In the genomic region with DNA sequence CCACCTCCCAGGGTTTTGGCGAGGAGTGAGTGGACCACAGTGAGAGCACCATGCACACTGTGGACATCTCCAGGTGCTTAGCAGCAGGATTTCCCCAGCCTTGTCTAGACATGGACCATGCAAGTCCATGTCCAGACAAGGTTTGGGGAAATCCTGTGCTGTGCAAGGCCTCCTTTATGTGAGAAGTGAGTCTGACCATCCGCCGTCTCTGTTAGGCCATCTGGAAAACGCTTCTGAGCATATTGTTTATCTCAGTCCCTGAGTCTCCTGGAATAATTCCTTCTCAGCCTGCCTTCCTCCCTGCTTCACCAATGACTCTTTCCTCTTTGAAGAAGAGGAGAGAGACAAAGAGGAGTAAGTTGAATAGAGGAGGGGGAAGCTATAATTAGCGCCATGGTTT, we compare ENCODE assay signal across 12 cellular contexts. TPM values are rescaled to one million over a fixed set of nuclear protein-coding genes. Genes with fewer than 3 reads are reported as not detected.
DNase-seq lines count a peak whose midpoint lies in the region; ATAC-seq and TF ChIP-seq lines count a peak whose summit lies in the region.
"Had no signal": no experiment of that assay in that cellular context is flagged by ENCODE, and none has a peak within 500 bp of the region (broad histone marks: within the 10 kb centered on the region; RNA-seq: fewer than 3 reads in every experiment).

No MANE protein-coding gene starts in this region.

- H3K4me1 ChIP-seq in mammary epithelial cell (ENCODE audit: insufficient read depth, low read length) (peaks cover 34% of the 10 kb centered on the region), mucosa of rectum (ENCODE audit: control insufficient read depth in 2 of 2, insufficient read depth in 2 of 2, low read length in 2 of 2) (peaks cover 14 to 17% of the 10 kb centered on the region in 2 donors), upper lobe of right lung (peaks cover 4% of the 10 kb centered on the region)

- H3K4me3 Mint-ChIP-seq in MCF 10A (ENCODE audit: unreplicated experiment) = no peak overlapping the region
- H3K4me3 Mint-ChIP-seq in activated T-helper 2 cell treated with anti-CD3 and anti-CD28 coated beads, Interferon-gamma antibody, Interleukin-2, Interleukin-4, amounts not matched to agents 10 μg/mL and 5 μg/mL and 100 μg/mL, durations not matched to agents 14 hours and 24 hours and 36 hours (ENCODE audit: low read depth) = peak overlapping the region; percentile 59

- POLR2A ChIA-PET in MCF 10A (lab: Yijun Ruan, JAX) = interaction anchor here (1.1 to 22.9 kb wide), 5 partner anchors 26 to 82 kb away, joined by 3 to 385 read pairs (median 8); partner anchors contain the start of gene TNFAIP8

- dilution Hi-C loops in mammary epithelial cell (cut with HindIII; ENCODE audit: low sequenced_read_pairs) = loop anchor here (5.0 kb wide), 2 partner anchors 57 to 73 kb away; no protein-coding TSS in a partner anchor

- H2AFZ ChIP-seq in mammary epithelial cell (ENCODE audit: low read depth, low read length) = no peak overlapping the region

- intact Hi-C loops in mammary epithelial cell (cut with micrococcal nuclease) (loop anchor here (10.0 kb wide), 1 partner anchor 165 kb away; no protein-coding TSS in a partner anchor), MCF 10A (cut with micrococcal nuclease) (loop anchor here (10.0 kb wide), 1 partner anchor 145 kb away; no protein-coding TSS in a partner anchor), upper lobe of right lung (cut with DNase I) (no loop called here)
- intact Hi-C loops in activated T-helper 2 cell treated with anti-CD3 and anti-CD28 coated beads, Interferon-gamma antibody, Interleukin-2, Interleukin-4, amounts not matched to agents 10 μg/mL and 5 μg/mL and 100 μg/mL, durations not matched to agents 14 hours and 24 hours and 36 hours (cut with micrococcal nuclease) = loop anchor here (1.0 to 5.0 kb wide), 6 partner anchors 13 to 297 kb away; partner anchors contain the start of gene DMXL1

- ATAC-seq in upper lobe of right lung (no peak), GM19463 (IDR thresholded peaks at IDR 0.05; ENCODE audit: unreplicated experiment) (no peak)

- H3K9ac ChIP-seq in mammary epithelial cell (ENCODE audit: insufficient read depth, low read length) (no peak overlapping the region), mucosa of rectum (ENCODE audit: low read depth in 1 of 2, low read length in 2 of 2) (no peak overlapping the region)

- H3K4me2 ChIP-seq in mammary epithelial cell (ENCODE audit: insufficient read depth, low read depth, low read length) = no peak overlapping the region

- no peaks in the 10 kb centered on the region for H3K9me3 Mint-ChIP-seq in MCF 10A (ENCODE audit: unreplicated experiment)
- H3K9me3 Mint-ChIP-seq in activated T-helper 2 cell treated with anti-CD3 and anti-CD28 coated beads, Interferon-gamma antibody, Interleukin-2, Interleukin-4, amounts not matched to agents 10 μg/mL and 5 μg/mL and 100 μg/mL, durations not matched to agents 14 hours and 24 hours and 36 hours = no peaks in the 10 kb centered on the region

- H3K79me2 ChIP-seq in mammary epithelial cell (ENCODE audit: insufficient read depth, low read length) = peaks cover 56% of the 10 kb centered on the region

- H3K27ac ChIP-seq in mammary epithelial cell (ENCODE audit: insufficient read depth, low read depth, low read length) (no peak overlapping the region), mucosa of rectum (ENCODE audit: low read depth in 2 of 2, low read length in 2 of 2) (peak overlapping the region; percentile 56 to 58), upper lobe of right lung (peak overlapping the region; percentile 14)

- H3K27me3 ChIP-seq in mammary epithelial cell (ENCODE audit: insufficient read depth, low read length) (no peaks in the 10 kb centered on the region), mucosa of rectum (ENCODE audit: control insufficient read depth in 2 of 2, insufficient read depth in 2 of 2, low read length in 2 of 2) (peaks cover 0 to 2% of the 10 kb centered on the region in 2 donors), upper lobe of right lung (no peaks in the 10 kb centered on the region)

- BruUV-seq in mammary epithelial cell (replicated peaks; lab: Mats Ljungman, UMichigan) = no TSS peak
- no TSS peak for BruUV-seq in MCF 10A (replicated peaks; lab: Mats Ljungman, UMichigan)

- DNase-seq in mammary epithelial cell (peak; percentile 26), MCF 10A (ENCODE audit: unreplicated experiment) (no peak), upper lobe of right lung (no peak)
- DNase-seq in activated T-helper 2 cell treated with anti-CD3 and anti-CD28 coated beads, Interferon-gamma antibody, Interleukin-2, Interleukin-4, amounts not matched to agents 10 μg/mL and 5 μg/mL and 100 μg/mL, durations not matched to agents 14 hours and 24 hours and 36 hours (ENCODE audit: low spot score) = no peak
- DNase-seq in stimulated activated CD4-positive, alpha-beta T cell treated with anti-CD3 and anti-CD28 coated beads, Interleukin-4, amount 100 ng/mL, for 1 hour = no peak
- no peak for DNase-seq in effector CD4-positive, alpha-beta T cell
- DNase-seq: activated CD8-positive, alpha-beta memory T cell treated with anti-CD3 and anti-CD28 coated beads, Interleukin-2, amount 50 U/mL, for 4 hours; occipital lobe; stimulated activated CD4-positive, alpha-beta T cell treated with anti-CD3 and anti-CD28 coated beads, Interleukin-12 subunit alpha, Interleukin-12 subunit beta, amount 100 ng/mL, for 4 hours had no signal

- in situ Hi-C loops in mammary epithelial cell (cut with MboI; ENCODE audit: low sequenced_read_pairs in 2 of 2) = loop anchor here in 1 of 2 donors (10.0 kb wide), 1 partner anchor 75 kb away; no protein-coding TSS in a partner anchor

- no peaks in the 10 kb centered on the region for H3K27me3 Mint-ChIP-seq in MCF 10A (ENCODE audit: insufficient read depth, unreplicated experiment)
- no peaks in the 10 kb centered on the region for H3K27me3 Mint-ChIP-seq in activated T-helper 2 cell treated with anti-CD3 and anti-CD28 coated beads, Interferon-gamma antibody, Interleukin-2, Interleukin-4, amounts not matched to agents 10 μg/mL and 5 μg/mL and 100 μg/mL, durations not matched to agents 14 hours and 24 hours and 36 hours (ENCODE audit: low read depth)

- H3K9me3 ChIP-seq in mammary epithelial cell (replicated peaks; ENCODE audit: insufficient read depth, low read length) (no peaks in the 10 kb centered on the region), mucosa of rectum (ENCODE audit: control insufficient read depth in 2 of 2, low read length in 2 of 2) (no peaks in the 10 kb centered on the region), upper lobe of right lung (no peaks in the 10 kb centered on the region)
- H3K9me3 ChIP-seq: HAP-1 had no signal

- WGBS in mammary epithelial cell (ENCODE audit: low coverage, missing lambda C conversion rate) = 98% methylated on average over 4 of the region's 5 CpGs

- H3K36me3 Mint-ChIP-seq in MCF 10A (ENCODE audit: insufficient read depth, unreplicated experiment) = peaks cover 10% of the 10 kb centered on the region
- H3K36me3 Mint-ChIP-seq in activated T-helper 2 cell treated with anti-CD3 and anti-CD28 coated beads, Interferon-gamma antibody, Interleukin-2, Interleukin-4, amounts not matched to agents 10 μg/mL and 5 μg/mL and 100 μg/mL, durations not matched to agents 14 hours and 24 hours and 36 hours (ENCODE audit: low read depth) = peaks cover 16% of the 10 kb centered on the region

- no peak overlapping the region for H3K27ac Mint-ChIP-seq in MCF 10A (ENCODE audit: low read depth, unreplicated experiment)
- peak overlapping the region; percentile 90 for H3K27ac Mint-ChIP-seq in activated T-helper 2 cell treated with anti-CD3 and anti-CD28 coated beads, Interferon-gamma antibody, Interleukin-2, Interleukin-4, amounts not matched to agents 10 μg/mL and 5 μg/mL and 100 μg/mL, durations not matched to agents 14 hours and 24 hours and 36 hours

- no peaks in the 10 kb centered on the region for H4K20me1 ChIP-seq in mammary epithelial cell (ENCODE audit: insufficient read depth, low read length)

- peaks cover 56% of the 10 kb centered on the region for H3K4me1 Mint-ChIP-seq in MCF 10A (ENCODE audit: insufficient read depth, unreplicated experiment)
- H3K4me1 Mint-ChIP-seq in activated T-helper 2 cell treated with anti-CD3 and anti-CD28 coated beads, Interferon-gamma antibody, Interleukin-2, Interleukin-4, amounts not matched to agents 10 μg/mL and 5 μg/mL and 100 μg/mL, durations not matched to agents 14 hours and 24 hours and 36 hours (ENCODE audit: low read depth) = peaks cover 81% of the 10 kb centered on the region

- TF ChIP-seq CTCF in mammary epithelial cell (conservative IDR thresholded peaks at IDR 0.05 in 1 of 2, IDR thresholded peaks at IDR 0.05 in 1 of 2; ENCODE audit: extremely low read depth in 1 of 2, insufficient read depth in 1 of 2, low read depth in 1 of 2, low read length in 2 of 2) (no peak), MCF 10A (IDR thresholded peaks at IDR 0.05; ENCODE audit: unreplicated experiment) (no peak), upper lobe of right lung (IDR thresholded peaks at IDR 0.05) (no peak)

- H3K36me3 ChIP-seq in mammary epithelial cell (ENCODE audit: insufficient read depth, low read length) = no peaks in the 10 kb centered on the region
- H3K36me3 ChIP-seq in mucosa of rectum (ENCODE audit: control insufficient read depth in 2 of 2, insufficient read depth in 2 of 2, low read length in 2 of 2) = no peaks in the 10 kb centered on the region
- H3K36me3 ChIP-seq in upper lobe of right lung = no peaks in the 10 kb centered on the region
- H3K36me3 ChIP-seq: HAP-1 had no signal

- CTCF ChIA-PET in mammary epithelial cell (lab: Charles Lee; ENCODE audit: low non-redundant PET) = no interaction called here
- CTCF ChIA-PET in MCF 10A (lab: Yijun Ruan, JAX) = interaction anchor here (0.5 to 13.7 kb wide), 10 partner anchors 13 to 342 kb away, joined by 3 to 253 read pairs (median 4); partner anchors contain the start of genes DTWD2 and TNFAIP8

- H3K4me3 ChIP-seq in mammary epithelial cell (replicated peaks in 1 of 3; ENCODE audit: insufficient read depth in 1 of 3, low read depth in 2 of 3, low read length in 3 of 3) = no peak overlapping the region
- no peak overlapping the region for H3K4me3 ChIP-seq in mucosa of rectum (ENCODE audit: low read length in 2 of 2)
- H3K4me3 ChIP-seq in upper lobe of right lung = no peak overlapping the region
- H3K4me3 ChIP-seq: HAP-1 had no signal

RNA-seq across cellular contexts. Expression of gene TNFAIP8, which starts 26.1 kb away (rescaled TPM):
- total RNA-seq in mammary epithelial cell (10 to 100 TPM; 11.3 to 15.9 TPM), MCF 10A (2022) (13.0 and 16.2 TPM in 2 replicates), upper lobe of right lung (22.4 TPM)
- polyA plus RNA-seq in mammary epithelial cell = 15.4 TPM
- 7.1 TPM for polyA minus RNA-seq in mammary epithelial cell
- total RNA-seq in activated T-helper 2 cell treated with anti-CD3 and anti-CD28 coated beads, Interferon-gamma antibody, Interleukin-2, Interleukin-4, amounts not matched to agents 10 μg/mL and 5 μg/mL and 100 μg/mL, durations not matched to agents 14 hours and 24 hours and 36 hours = 112 and 117 TPM in 2 replicates
